In genomic region chr3:165206454-165207266, GRCh38 we compare ENCODE assay signal across 1 cellular context.
TF ChIP-seq lines count a peak whose summit lies in the region.

No MANE protein-coding gene starts in this region.

TF ChIP-seq in IMR-90, 13 proteins besides CTCF, POLR2A, EP300 and RAD21:
- TF ChIP-seq MAFK (IDR thresholded peaks at IDR 0.05; ENCODE audit: low read depth, low read length) = no peak
- peak; percentile 63 for TF ChIP-seq SMC3 (IDR thresholded peaks at IDR 0.05; ENCODE audit: low read depth, low read length)
